ENCODE assay signal across 22 cellular contexts in genomic region chr18:45251236-45251635, GRCh38.
"Had no signal": no experiment of that assay in that cellular context is flagged by ENCODE, and none has a peak within 500 bp of the region (broad histone marks: within the 10 kb centered on the region; RNA-seq: fewer than 3 reads in every experiment).

No MANE protein-coding gene starts in this region.

- FAIRE-seq: colon, kidney had no signal

- DNase-seq: effector memory CD8-positive, alpha-beta T cell; esophagus squamous epithelium; foreskin fibroblast; head of caudate nucleus; kidney; left colon; mammary epithelial cell; mucosa of descending colon; naive thymus-derived CD8-positive, alpha-beta T cell; nucleus accumbens; psoas muscle; retina; right lobe of liver; stimulated activated CD4-positive, alpha-beta T cell treated with anti-CD3 and anti-CD28 coated beads, Interleukin-4, amount 100 ng/mL, for 24 hours had no signal

- H2AFZ ChIP-seq: hepatocyte, neural progenitor cell had no signal

- H3K27ac Mint-ChIP-seq: dendritic cell treated with granulocyte-macrophage colony-stimulating factor and Interleukin-4, amounts not matched to agents 40 ng/mL and 50 ng/mL, for 4 days; effector memory CD8-positive, alpha-beta T cell; naive thymus-derived CD8-positive, alpha-beta T cell; neural progenitor cell; stimulated activated memory B cell treated with anti-CD40 and anti-IgM and Interleukin-4, amounts not matched to agents 10 μg/mL and 1 μg/mL and 100 μg/mL, for 72 hours; stimulated activated naive CD8-positive, alpha-beta T cell treated with anti-CD3 and anti-CD28 coated beads, Interleukin-15, Interleukin-2, amounts not matched to agents 100 ng/mL and 50 ng/mL, for 24 hours had no signal

- H3K4me3 Mint-ChIP-seq: dendritic cell treated with granulocyte-macrophage colony-stimulating factor and Interleukin-4, amounts not matched to agents 40 ng/mL and 50 ng/mL, for 4 days; effector memory CD8-positive, alpha-beta T cell; naive thymus-derived CD8-positive, alpha-beta T cell; neural progenitor cell; stimulated activated memory B cell treated with anti-CD40 and anti-IgM and Interleukin-4, amounts not matched to agents 10 μg/mL and 1 μg/mL and 100 μg/mL, for 72 hours; stimulated activated naive CD8-positive, alpha-beta T cell treated with anti-CD3 and anti-CD28 coated beads, Interleukin-15, Interleukin-2, amounts not matched to agents 100 ng/mL and 50 ng/mL, for 24 hours had no signal

- H3K79me2 ChIP-seq: hepatocyte had no signal

- ATAC-seq: effector memory CD8-positive, alpha-beta T cell; left colon; mucosa of descending colon; naive thymus-derived CD8-positive, alpha-beta T cell; psoas muscle; right lobe of liver; stimulated activated memory B cell treated with anti-CD40 and anti-IgM and Interleukin-4, amounts not matched to agents 10 μg/mL and 1 μg/mL and 100 μg/mL, for 72 hours had no signal

- H3K9me3 Mint-ChIP-seq: dendritic cell treated with granulocyte-macrophage colony-stimulating factor and Interleukin-4, amounts not matched to agents 40 ng/mL and 50 ng/mL, for 4 days; effector memory CD8-positive, alpha-beta T cell; naive thymus-derived CD8-positive, alpha-beta T cell; neural progenitor cell; stimulated activated memory B cell treated with anti-CD40 and anti-IgM and Interleukin-4, amounts not matched to agents 10 μg/mL and 1 μg/mL and 100 μg/mL, for 72 hours; stimulated activated naive CD8-positive, alpha-beta T cell treated with anti-CD3 and anti-CD28 coated beads, Interleukin-15, Interleukin-2, amounts not matched to agents 100 ng/mL and 50 ng/mL, for 24 hours had no signal

- H3K36me3 ChIP-seq: esophagus squamous epithelium, neural progenitor cell, right lobe of liver, tibial nerve had no signal

- H3K9ac ChIP-seq: neural progenitor cell had no signal

- H3K4me2 ChIP-seq: hepatocyte, neural progenitor cell had no signal

- H3K4me3 ChIP-seq: esophagus squamous epithelium, hepatocyte, mucosa of descending colon, neural progenitor cell, psoas muscle, right lobe of liver, tibial nerve had no signal

- H3K27me3 Mint-ChIP-seq: dendritic cell treated with granulocyte-macrophage colony-stimulating factor and Interleukin-4, amounts not matched to agents 40 ng/mL and 50 ng/mL, for 4 days; stimulated activated memory B cell treated with anti-CD40 and anti-IgM and Interleukin-4, amounts not matched to agents 10 μg/mL and 1 μg/mL and 100 μg/mL, for 72 hours had no signal

- H3K36me3 Mint-ChIP-seq: naive thymus-derived CD8-positive, alpha-beta T cell; neural progenitor cell; stimulated activated memory B cell treated with anti-CD40 and anti-IgM and Interleukin-4, amounts not matched to agents 10 μg/mL and 1 μg/mL and 100 μg/mL, for 72 hours had no signal

- H3K27ac ChIP-seq: epithelial cell of prostate, esophagus squamous epithelium, neural progenitor cell, psoas muscle, right lobe of liver, tibial nerve had no signal

- H3K27me3 ChIP-seq: esophagus squamous epithelium, hepatocyte, neural progenitor cell, right lobe of liver, tibial nerve had no signal

- H3K4me1 Mint-ChIP-seq: naive thymus-derived CD8-positive, alpha-beta T cell; stimulated activated memory B cell treated with anti-CD40 and anti-IgM and Interleukin-4, amounts not matched to agents 10 μg/mL and 1 μg/mL and 100 μg/mL, for 72 hours had no signal

- H3K9me3 ChIP-seq: esophagus squamous epithelium, mucosa of descending colon, psoas muscle, right lobe of liver, tibial nerve had no signal
